ENCODE assay signal across 8 cellular contexts in genomic region chr18:26656401-26656943, GRCh38.
A peak's percentile ranks its signal among the peaks of the same experiment; 100 is the strongest.
DNase-seq lines count a peak whose midpoint lies in the region; ATAC-seq and TF ChIP-seq lines count a peak whose summit lies in the region.

No MANE protein-coding gene starts in this region.

- TF ChIP-seq CTCF in activated CD8-positive, alpha-beta T cell treated with anti-CD3 and anti-CD28 coated beads for 36 hours (IDR thresholded peaks at IDR 0.05) = no peak
- TF ChIP-seq CTCF in OCI-LY3 (IDR thresholded peaks at IDR 0.05; ENCODE audit: low read depth, low read length) (no peak), foreskin keratinocyte (conservative IDR thresholded peaks at IDR 0.05) (no peak)

- peaks cover 4% of the 10 kb centered on the region for H3K36me3 Mint-ChIP-seq in activated CD8-positive, alpha-beta T cell treated with anti-CD3 and anti-CD28 coated beads, Interleukin-2, amount 10 ng/mL, durations not matched to agents 7 days and 5 days (ENCODE audit: low read depth)
- H3K36me3 Mint-ChIP-seq in activated CD8-positive, alpha-beta T cell treated with anti-CD3 and anti-CD28 coated beads for 36 hours (ENCODE audit: low read depth) = no peaks in the 10 kb centered on the region
- no peaks in the 10 kb centered on the region for H3K36me3 Mint-ChIP-seq in activated naive CD4-positive, alpha-beta T cell treated with anti-CD3 and anti-CD28 coated beads for 36 hours (ENCODE audit: low read depth)
- H3K36me3 Mint-ChIP-seq in activated T-helper 2 cell treated with anti-CD3 and anti-CD28 coated beads, Interferon-gamma antibody, Interleukin-2, Interleukin-4, amounts not matched to agents 10 μg/mL and 5 μg/mL and 100 μg/mL, durations not matched to agents 14 hours and 24 hours and 36 hours (ENCODE audit: low read depth) = no peaks in the 10 kb centered on the region

- DNase-seq in activated CD8-positive, alpha-beta T cell treated with anti-CD3 and anti-CD28 coated beads, Interleukin-2, amount 10 ng/mL, durations not matched to agents 7 days and 5 days = no peak
- DNase-seq in activated CD8-positive, alpha-beta T cell treated with anti-CD3 and anti-CD28 coated beads for 36 hours = no peak
- no peak for DNase-seq in foreskin keratinocyte
- DNase-seq in retina = peak; percentile 53
- DNase-seq in RKO (ENCODE audit: low spot score) = no peak
- DNase-seq in activated naive CD4-positive, alpha-beta T cell treated with anti-CD3 and anti-CD28 coated beads for 36 hours = no peak
- DNase-seq in activated T-helper 2 cell treated with anti-CD3 and anti-CD28 coated beads, Interferon-gamma antibody, Interleukin-2, Interleukin-4, amounts not matched to agents 10 μg/mL and 5 μg/mL and 100 μg/mL, durations not matched to agents 14 hours and 24 hours and 36 hours (ENCODE audit: low spot score) = no peak

- H3K27me3 ChIP-seq in OCI-LY3 (ENCODE audit: low read depth, low read length) = peaks cover 47% of the 10 kb centered on the region
- H3K27me3 ChIP-seq in foreskin keratinocyte = peaks cover 84% of the 10 kb centered on the region

- no peaks in the 10 kb centered on the region for H3K79me2 ChIP-seq in OCI-LY3 (ENCODE audit: low read length)

- H3K4me1 ChIP-seq in OCI-LY3 (ENCODE audit: low read length) (peaks cover 4% of the 10 kb centered on the region; the same call in 1 of the 2 replicates), foreskin keratinocyte (peaks cover 8% of the 10 kb centered on the region)

- H3K27ac Mint-ChIP-seq in activated CD8-positive, alpha-beta T cell treated with anti-CD3 and anti-CD28 coated beads, Interleukin-2, amount 10 ng/mL, durations not matched to agents 7 days and 5 days = no peak overlapping the region
- H3K27ac Mint-ChIP-seq in activated CD8-positive, alpha-beta T cell treated with anti-CD3 and anti-CD28 coated beads for 36 hours = no peak overlapping the region
- no peak overlapping the region for H3K27ac Mint-ChIP-seq in activated naive CD4-positive, alpha-beta T cell treated with anti-CD3 and anti-CD28 coated beads for 36 hours
- H3K27ac Mint-ChIP-seq in activated T-helper 2 cell treated with anti-CD3 and anti-CD28 coated beads, Interferon-gamma antibody, Interleukin-2, Interleukin-4, amounts not matched to agents 10 μg/mL and 5 μg/mL and 100 μg/mL, durations not matched to agents 14 hours and 24 hours and 36 hours = no peak overlapping the region

- peak overlapping the region; percentile 43; the same call in 1 of the 2 replicates for H2AFZ ChIP-seq in OCI-LY3 (ENCODE audit: low read depth, low read length)

- H3K4me3 ChIP-seq in OCI-LY3 (ENCODE audit: low read length) = peak overlapping the region; percentile 92

- no peaks in the 10 kb centered on the region for H4K20me1 ChIP-seq in OCI-LY3 (ENCODE audit: insufficient read depth, low read length)

- CTCF ChIA-PET in activated CD8-positive, alpha-beta T cell treated with anti-CD3 and anti-CD28 coated beads, Interleukin-2, amount 10 ng/mL, durations not matched to agents 7 days and 5 days (lab: Charles Lee) = no interaction called here
- CTCF ChIA-PET in activated CD8-positive, alpha-beta T cell treated with anti-CD3 and anti-CD28 coated beads for 36 hours (lab: Charles Lee) = no interaction called here
- CTCF ChIA-PET in activated naive CD4-positive, alpha-beta T cell treated with anti-CD3 and anti-CD28 coated beads for 36 hours (lab: Charles Lee) = interaction anchor here (0.8 kb wide), 1 partner anchor 81 kb away, joined by 3 read pairs; no protein-coding TSS in a partner anchor

- POLR2A ChIA-PET in activated CD8-positive, alpha-beta T cell treated with anti-CD3 and anti-CD28 coated beads, Interleukin-2, amount 10 ng/mL, durations not matched to agents 7 days and 5 days (lab: Charles Lee) = no interaction called here
- POLR2A ChIA-PET in activated CD8-positive, alpha-beta T cell treated with anti-CD3 and anti-CD28 coated beads for 36 hours (lab: Charles Lee) = no interaction called here

- H3K4me2 ChIP-seq in OCI-LY3 (ENCODE audit: low read length) = peak overlapping the region; percentile 74

- ATAC-seq in activated CD8-positive, alpha-beta T cell treated with anti-CD3 and anti-CD28 coated beads, Interleukin-2, amount 10 ng/mL, durations not matched to agents 7 days and 5 days = no peak
- no peak for ATAC-seq in activated CD8-positive, alpha-beta T cell treated with anti-CD3 and anti-CD28 coated beads for 36 hours
- peak; percentile 5 for ATAC-seq in foreskin keratinocyte

- peaks cover 13% of the 10 kb centered on the region for H3K4me1 Mint-ChIP-seq in activated CD8-positive, alpha-beta T cell treated with anti-CD3 and anti-CD28 coated beads, Interleukin-2, amount 10 ng/mL, durations not matched to agents 7 days and 5 days (ENCODE audit: low read depth)
- peaks cover 7% of the 10 kb centered on the region for H3K4me1 Mint-ChIP-seq in activated CD8-positive, alpha-beta T cell treated with anti-CD3 and anti-CD28 coated beads for 36 hours (ENCODE audit: low read depth)
- H3K4me1 Mint-ChIP-seq in activated naive CD4-positive, alpha-beta T cell treated with anti-CD3 and anti-CD28 coated beads for 36 hours (ENCODE audit: low read depth) = peaks cover 8% of the 10 kb centered on the region
- peaks cover 13% of the 10 kb centered on the region for H3K4me1 Mint-ChIP-seq in activated T-helper 2 cell treated with anti-CD3 and anti-CD28 coated beads, Interferon-gamma antibody, Interleukin-2, Interleukin-4, amounts not matched to agents 10 μg/mL and 5 μg/mL and 100 μg/mL, durations not matched to agents 14 hours and 24 hours and 36 hours (ENCODE audit: low read depth)

- peaks cover 69% of the 10 kb centered on the region for H3K27me3 Mint-ChIP-seq in activated CD8-positive, alpha-beta T cell treated with anti-CD3 and anti-CD28 coated beads, Interleukin-2, amount 10 ng/mL, durations not matched to agents 7 days and 5 days (ENCODE audit: low read depth)
- peaks cover 56% of the 10 kb centered on the region for H3K27me3 Mint-ChIP-seq in activated CD8-positive, alpha-beta T cell treated with anti-CD3 and anti-CD28 coated beads for 36 hours
- peaks cover 60% of the 10 kb centered on the region for H3K27me3 Mint-ChIP-seq in activated naive CD4-positive, alpha-beta T cell treated with anti-CD3 and anti-CD28 coated beads for 36 hours (ENCODE audit: low read depth)
- peaks cover 71% of the 10 kb centered on the region for H3K27me3 Mint-ChIP-seq in activated T-helper 2 cell treated with anti-CD3 and anti-CD28 coated beads, Interferon-gamma antibody, Interleukin-2, Interleukin-4, amounts not matched to agents 10 μg/mL and 5 μg/mL and 100 μg/mL, durations not matched to agents 14 hours and 24 hours and 36 hours (ENCODE audit: low read depth)

- H3K27ac ChIP-seq in OCI-LY3 (ENCODE audit: low read length) (no peak overlapping the region), foreskin keratinocyte (no peak overlapping the region)

- intact Hi-C loops in activated CD8-positive, alpha-beta T cell treated with anti-CD3 and anti-CD28 coated beads for 36 hours (cut with micrococcal nuclease) = no loop called here
- intact Hi-C loops in activated naive CD4-positive, alpha-beta T cell treated with anti-CD3 and anti-CD28 coated beads for 36 hours (cut with micrococcal nuclease) = no loop called here
- intact Hi-C loops in activated T-helper 2 cell treated with anti-CD3 and anti-CD28 coated beads, Interferon-gamma antibody, Interleukin-2, Interleukin-4, amounts not matched to agents 10 μg/mL and 5 μg/mL and 100 μg/mL, durations not matched to agents 14 hours and 24 hours and 36 hours (cut with micrococcal nuclease) = loop anchor here (2.0 kb wide), 1 partner anchor 54 kb away; no protein-coding TSS in a partner anchor

- peak overlapping the region; percentile 34 for H3K4me3 Mint-ChIP-seq in activated CD8-positive, alpha-beta T cell treated with anti-CD3 and anti-CD28 coated beads, Interleukin-2, amount 10 ng/mL, durations not matched to agents 7 days and 5 days
- H3K4me3 Mint-ChIP-seq in activated CD8-positive, alpha-beta T cell treated with anti-CD3 and anti-CD28 coated beads for 36 hours = no peak overlapping the region
- H3K4me3 Mint-ChIP-seq in activated naive CD4-positive, alpha-beta T cell treated with anti-CD3 and anti-CD28 coated beads for 36 hours = no peak overlapping the region
- H3K4me3 Mint-ChIP-seq in activated T-helper 2 cell treated with anti-CD3 and anti-CD28 coated beads, Interferon-gamma antibody, Interleukin-2, Interleukin-4, amounts not matched to agents 10 μg/mL and 5 μg/mL and 100 μg/mL, durations not matched to agents 14 hours and 24 hours and 36 hours (ENCODE audit: low read depth) = no peak overlapping the region

- no peaks in the 10 kb centered on the region for H3K9me3 ChIP-seq in OCI-LY3 (ENCODE audit: insufficient read depth, low read length)

- H3K9me3 Mint-ChIP-seq in activated CD8-positive, alpha-beta T cell treated with anti-CD3 and anti-CD28 coated beads, Interleukin-2, amount 10 ng/mL, durations not matched to agents 7 days and 5 days (ENCODE audit: insufficient read depth) = no peaks in the 10 kb centered on the region
- H3K9me3 Mint-ChIP-seq in activated CD8-positive, alpha-beta T cell treated with anti-CD3 and anti-CD28 coated beads for 36 hours = no peaks in the 10 kb centered on the region
- H3K9me3 Mint-ChIP-seq in activated naive CD4-positive, alpha-beta T cell treated with anti-CD3 and anti-CD28 coated beads for 36 hours = no peaks in the 10 kb centered on the region
- H3K9me3 Mint-ChIP-seq in activated T-helper 2 cell treated with anti-CD3 and anti-CD28 coated beads, Interferon-gamma antibody, Interleukin-2, Interleukin-4, amounts not matched to agents 10 μg/mL and 5 μg/mL and 100 μg/mL, durations not matched to agents 14 hours and 24 hours and 36 hours = no peaks in the 10 kb centered on the region

- H3K9ac ChIP-seq in OCI-LY3 (ENCODE audit: low read length) = peak overlapping the region; percentile 71

- no peaks in the 10 kb centered on the region for H3K36me3 ChIP-seq in OCI-LY3 (replicated peaks; ENCODE audit: low read depth, low read length)
